22 cellular contexts compared by ENCODE assay signal in the genomic region with DNA sequence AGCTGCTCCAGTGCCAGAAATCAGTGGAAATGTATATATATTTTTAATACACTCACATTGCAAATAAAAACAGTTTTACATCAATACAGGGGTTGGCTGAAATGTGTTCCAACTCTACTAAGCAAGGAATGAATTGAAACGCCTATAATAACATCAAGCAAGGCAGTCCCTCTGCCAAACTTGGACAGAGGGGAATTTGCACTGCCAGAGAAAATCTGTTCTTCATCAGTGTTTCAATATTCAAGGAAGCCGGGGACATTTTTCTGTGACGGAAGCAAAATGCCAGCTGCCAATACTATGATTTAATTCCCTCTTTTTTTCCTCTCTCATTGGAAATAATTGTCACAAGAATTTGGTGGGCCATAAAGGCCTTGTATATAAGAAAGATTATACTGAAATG.
DNase-seq lines count a peak whose midpoint lies in the region; ATAC-seq and TF ChIP-seq lines count a peak whose summit lies in the region.
"Had no signal": no experiment of that assay in that cellular context is flagged by ENCODE, and none has a peak within 500 bp of the region (broad histone marks: within the 10 kb centered on the region; RNA-seq: fewer than 3 reads in every experiment).

No MANE protein-coding gene starts in this region.

- no peaks in the 10 kb centered on the region for H3K9me3 Mint-ChIP-seq in nephron

- H3K79me2 ChIP-seq in SK-N-SH (ENCODE audit: insufficient read depth) = no peaks in the 10 kb centered on the region

- peaks cover 4% of the 10 kb centered on the region for H3K36me3 Mint-ChIP-seq in nephron (ENCODE audit: low read depth)
- H3K36me3 Mint-ChIP-seq: stimulated activated effector memory CD8-positive, alpha-beta T cell treated with anti-CD3 and anti-CD28 coated beads, Interleukin-12 subunit alpha, Interleukin-12 subunit beta, amount 100 ng/mL, for 72 hours had no signal

- H3F3A ChIP-seq in SK-N-SH (replicated peaks; ENCODE audit: insufficient read depth) = no peaks in the 10 kb centered on the region

- peaks cover 37% of the 10 kb centered on the region for H3K4me1 Mint-ChIP-seq in nephron
- H3K4me1 Mint-ChIP-seq: stimulated activated effector memory CD8-positive, alpha-beta T cell treated with anti-CD3 and anti-CD28 coated beads, Interleukin-12 subunit alpha, Interleukin-12 subunit beta, amount 100 ng/mL, for 72 hours had no signal

- peaks cover 7% of the 10 kb centered on the region for H3K27me3 Mint-ChIP-seq in nephron (ENCODE audit: low read depth)

- peak; percentile 41; the same call in 1 of the 3 replicates for ATAC-seq in SK-N-SH treated with all-trans-retinoic acid at 6 μM for 48 hours
- ATAC-seq: K562; naive thymus-derived CD4-positive, alpha-beta T cell; stimulated activated effector memory CD8-positive, alpha-beta T cell treated with anti-CD3 and anti-CD28 coated beads, Interleukin-12 subunit alpha, Interleukin-12 subunit beta, amount 100 ng/mL, for 72 hours had no signal

- H4K20me1 ChIP-seq in SK-N-SH (ENCODE audit: insufficient read depth) = no peaks in the 10 kb centered on the region

- intact Hi-C loops in transverse colon (cut with DNase I; ENCODE audit: low total_unique reads) = no loop called here

- TF ChIP-seq POLR2A in transverse colon (IDR thresholded peaks at IDR 0.05) = no peak

- H3K27me3 ChIP-seq in SK-N-SH (ENCODE audit: insufficient read depth) (no peaks in the 10 kb centered on the region), transverse colon (no peaks in the 10 kb centered on the region)
- H3K27me3 ChIP-seq: ovary, upper lobe of left lung had no signal

- CTCF ChIA-PET in SK-N-SH (lab: Yijun Ruan, JAX) = interaction anchor here (0.7 to 5.0 kb wide), 2 partner anchors 17 to 651 kb away, joined by 3 to 28 read pairs; no protein-coding TSS in a partner anchor

- TF ChIP-seq CTCF in SK-N-SH (IDR thresholded peaks at IDR 0.05) (no peak), nephron (IDR thresholded peaks at IDR 0.05; ENCODE audit: unreplicated experiment in 3 of 3) (no peak), transverse colon (IDR thresholded peaks at IDR 0.05) (no peak)

- H3K4me3 ChIP-seq in SK-N-SH (ENCODE audit: low read depth in 2 of 2, low read length in 1 of 2) = no peak overlapping the region
- no peak overlapping the region for H3K4me3 ChIP-seq in transverse colon
- H3K4me3 ChIP-seq: K562, ovary, upper lobe of left lung had no signal

- H3K9me2 ChIP-seq in SK-N-SH = no peaks in the 10 kb centered on the region

- H3K4me3 Mint-ChIP-seq in nephron = no peak overlapping the region
- H3K4me3 Mint-ChIP-seq: naive thymus-derived CD4-positive, alpha-beta T cell; stimulated activated effector memory CD8-positive, alpha-beta T cell treated with anti-CD3 and anti-CD28 coated beads, Interleukin-12 subunit alpha, Interleukin-12 subunit beta, amount 100 ng/mL, for 72 hours had no signal

- DNase-seq in SK-N-SH = no peak
- peak; percentile 95 for DNase-seq in fibroblast of peridontal ligament (ENCODE audit: extremely low read depth)
- DNase-seq in transverse colon = no peak
- DNase-seq in SW480 (ENCODE audit: low spot score) = no peak
- DNase-seq in MV-4-11 (lab: John Stamatoyannopoulos, UW) = no peak
- DNase-seq in hippocampal formation (lab: John Stamatoyannopoulos, UW) = no peak
- DNase-seq: activated naive CD4-positive, alpha-beta T cell treated with Interleukin-2 at 50 U/mL for 16 hours; COR-L47; mesendoderm; naive thymus-derived CD4-positive, alpha-beta T cell; NCI-H1694 treated with DMSO at 0.1 percent for 48 hours; NCI-H226; NCI-H774; ovary; T-helper 2 cell; upper lobe of left lung had no signal

- no peak for TF ChIP-seq RAD21 in SK-N-SH (IDR thresholded peaks at IDR 0.05; ENCODE audit: low read length)

- in situ Hi-C loops in transverse colon (cut with MboI; ENCODE audit: low pct_ligation_motif_present in 1 of 4, low pct_unique_long_range_greater_than_20kb in 1 of 4, low sequenced_read_pairs in 3 of 4) = no loop called here

- no peak overlapping the region for H3K4me2 ChIP-seq in SK-N-SH

- no peak overlapping the region for H2AFZ ChIP-seq in SK-N-SH (ENCODE audit: low read depth)

- no peaks in the 10 kb centered on the region for H3K36me3 ChIP-seq in SK-N-SH (replicated peaks in 1 of 2; ENCODE audit: control insufficient read depth in 1 of 2, insufficient read depth in 2 of 2, low read length in 1 of 2)
- no peaks in the 10 kb centered on the region for H3K36me3 ChIP-seq in transverse colon
- H3K36me3 ChIP-seq: ovary, upper lobe of left lung had no signal

- H3K27ac ChIP-seq in SK-N-SH (ENCODE audit: low read depth in 2 of 2, low read length in 1 of 2) (no peak overlapping the region; a peak in 1 of 4 replicates), transverse colon (peak overlapping the region in 3 of 4 donors; percentile 1 to 41 (median 20))
- H3K27ac ChIP-seq: 22Rv1, ovary, VCaP had no signal

- H3K9me3 ChIP-seq in SK-N-SH (no peaks in the 10 kb centered on the region), transverse colon (no peaks in the 10 kb centered on the region)
- H3K9me3 ChIP-seq: ovary, upper lobe of left lung had no signal

- 43% methylated on average over 3 of the region's 3 CpGs for WGBS in SK-N-SH (ENCODE audit: low lambda C conversion rate)
- WGBS in transverse colon (ENCODE audit: low coverage in 1 of 2), 2 donors = 52 to 60% methylated on average over 1 to 3 of the region's 3 CpGs

- H3K4me1 ChIP-seq in SK-N-SH (ENCODE audit: control insufficient read depth in 1 of 2, insufficient read depth in 2 of 2, low read depth in 1 of 2, low read length in 1 of 2) (peaks cover 0 to 2% of the 10 kb centered on the region in 2 experiments; a peak in 1 of 4 replicates), transverse colon (peaks cover 0 to 10% (median 0%) of the 10 kb centered on the region in 4 donors)
- H3K4me1 ChIP-seq: upper lobe of left lung had no signal

- peak overlapping the region in 2 of 3 experiments; percentile 91 to 94 for H3K27ac Mint-ChIP-seq in nephron
- H3K27ac Mint-ChIP-seq: naive thymus-derived CD4-positive, alpha-beta T cell; stimulated activated effector memory CD8-positive, alpha-beta T cell treated with anti-CD3 and anti-CD28 coated beads, Interleukin-12 subunit alpha, Interleukin-12 subunit beta, amount 100 ng/mL, for 72 hours had no signal

- H3K9ac ChIP-seq in SK-N-SH = no peak overlapping the region

- TF ChIP-seq EP300 in SK-N-SH (IDR thresholded peaks at IDR 0.05; ENCODE audit: borderline replicate concordance in 1 of 2, low read depth in 1 of 2, low read length in 1 of 2) = no peak
- no peak for TF ChIP-seq EP300 in transverse colon (IDR thresholded peaks at IDR 0.05; ENCODE audit: low read depth)

- POLR2A ChIA-PET in SK-N-SH (lab: Yijun Ruan, JAX) = no interaction called here

TF ChIP-seq in SK-N-SH treated with all-trans-retinoic acid at 6 μM for 48 hours, 23 proteins besides CTCF, POLR2A, EP300 and RAD21:
- TF ChIP-seq, protein P1, sequence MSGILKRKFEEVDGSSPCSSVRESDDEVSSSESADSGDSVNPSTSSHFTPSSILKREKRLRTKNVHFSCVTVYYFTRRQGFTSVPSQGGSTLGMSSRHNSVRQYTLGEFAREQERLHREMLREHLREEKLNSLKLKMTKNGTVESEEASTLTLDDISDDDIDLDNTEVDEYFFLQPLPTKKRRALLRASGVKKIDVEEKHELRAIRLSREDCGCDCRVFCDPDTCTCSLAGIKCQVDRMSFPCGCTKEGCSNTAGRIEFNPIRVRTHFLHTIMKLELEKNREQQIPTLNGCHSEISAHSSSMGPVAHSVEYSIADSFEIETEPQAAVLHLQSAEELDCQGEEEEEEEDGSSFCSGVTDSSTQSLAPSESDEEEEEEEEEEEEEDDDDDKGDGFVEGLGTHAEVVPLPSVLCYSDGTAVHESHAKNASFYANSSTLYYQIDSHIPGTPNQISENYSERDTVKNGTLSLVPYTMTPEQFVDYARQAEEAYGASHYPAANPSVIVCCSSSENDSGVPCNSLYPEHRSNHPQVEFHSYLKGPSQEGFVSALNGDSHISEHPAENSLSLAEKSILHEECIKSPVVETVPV (CRISPR knock-in tag; IDR thresholded peaks at IDR 0.05) = no peak

TF ChIP-seq in SK-N-SH, 30 proteins besides CTCF, POLR2A, EP300 and RAD21 (continues in another document):
- TF ChIP-seq ZBTB33 (IDR thresholded peaks at IDR 0.05; ENCODE audit: borderline replicate concordance, low read depth) (no peak), RFX5 (IDR thresholded peaks at IDR 0.05; ENCODE audit: low read length) (no peak), GABPA (IDR thresholded peaks at IDR 0.05; ENCODE audit: low read depth) (no peak), NFIC (IDR thresholded peaks at IDR 0.05; ENCODE audit: borderline replicate concordance) (no peak), POLR2AphosphoS5 (IDR thresholded peaks at IDR 0.05; ENCODE audit: low read depth, low read length) (no peak), SMC3 (IDR thresholded peaks at IDR 0.05; ENCODE audit: low read depth, low read length) (no peak), JUND (IDR thresholded peaks at IDR 0.05) (no peak), FOXM1 (IDR thresholded peaks at IDR 0.05; ENCODE audit: low read depth) (no peak)

Comparison
In these comparisons a context has a peak if more than half of its experiments do, and no peak if none do; other contexts are left out.
1. H3K27ac ChIP-seq: peak in transverse colon (3 of 4); none in SK-N-SH (0 of 2).